17 cellular contexts compared by ENCODE assay signal in genomic region chr10:33102071-33102470, GRCh38.
DNase-seq lines count a peak whose midpoint lies in the region; ATAC-seq lines count a peak whose summit lies in the region.
"Had no signal": no experiment of that assay in that cellular context is flagged by ENCODE, and none has a peak within 500 bp of the region (broad histone marks: within the 10 kb centered on the region; RNA-seq: fewer than 3 reads in every experiment).

No MANE protein-coding gene starts in this region.

- H3K9me3 Mint-ChIP-seq in activated T-cell treated with anti-CD3 and anti-CD28 coated beads, Interleukin-2, amount 50 U/mL, for 72 hours = peaks cover 6 to 10% of the 10 kb centered on the region in 2 donors
- peaks cover 7% of the 10 kb centered on the region for H3K9me3 Mint-ChIP-seq in stimulated activated memory B cell treated with anti-CD40 and anti-IgM and Interleukin-4, amounts not matched to agents 10 μg/mL and 1 μg/mL and 100 μg/mL, for 72 hours

- H3K4me3 Mint-ChIP-seq in activated T-cell treated with anti-CD3 and anti-CD28 coated beads, Interleukin-2, amount 50 U/mL, for 72 hours = peak overlapping the region in 1 of 2 donors; percentile 85
- H3K4me3 Mint-ChIP-seq in T-helper 17 cell = no peak overlapping the region
- H3K4me3 Mint-ChIP-seq in stimulated activated memory B cell treated with anti-CD40 and anti-IgM and Interleukin-4, amounts not matched to agents 10 μg/mL and 1 μg/mL and 100 μg/mL, for 72 hours = no peak overlapping the region
- H3K4me3 Mint-ChIP-seq: CD4-positive, alpha-beta T cell had no signal

- H3K36me3 Mint-ChIP-seq in activated T-cell treated with anti-CD3 and anti-CD28 coated beads, Interleukin-2, amount 50 U/mL, for 72 hours (ENCODE audit: insufficient read depth in 2 of 2) = peaks cover 10 to 13% of the 10 kb centered on the region in 2 donors
- H3K36me3 Mint-ChIP-seq in T-helper 17 cell (ENCODE audit: low read depth) = peaks cover 5% of the 10 kb centered on the region
- peaks cover 15% of the 10 kb centered on the region for H3K36me3 Mint-ChIP-seq in stimulated activated memory B cell treated with anti-CD40 and anti-IgM and Interleukin-4, amounts not matched to agents 10 μg/mL and 1 μg/mL and 100 μg/mL, for 72 hours

- H3K27ac Mint-ChIP-seq in activated T-cell treated with anti-CD3 and anti-CD28 coated beads, Interleukin-2, amount 50 U/mL, for 72 hours = peak overlapping the region; percentile 95
- peak overlapping the region; percentile 93 for H3K27ac Mint-ChIP-seq in T-helper 17 cell
- peak overlapping the region; percentile 40 for H3K27ac Mint-ChIP-seq in stimulated activated memory B cell treated with anti-CD40 and anti-IgM and Interleukin-4, amounts not matched to agents 10 μg/mL and 1 μg/mL and 100 μg/mL, for 72 hours

- DNase-seq in activated T-cell treated with anti-CD3 and anti-CD28 coated beads, Interleukin-2, amount 50 U/mL, for 72 hours = no peak
- no peak for DNase-seq in activated T-cell treated with anti-CD3 and anti-CD28 coated beads, Interleukin-2, amount 50 U/mL, for 1 hour
- no peak for DNase-seq in T-helper 17 cell
- DNase-seq in hepatic stellate cell (ENCODE audit: low spot score) = no peak
- DNase-seq in glomerular visceral epithelial cell (ENCODE audit: extremely low spot score) = no peak
- DNase-seq: AML-193; CD4-positive, alpha-beta T cell; DND-41; GF-D8; Karpas-422; NCI-H1105 treated with DMSO at 0.1 percent for 48 hours; NCI-H187; NCI-H446; PC-9 had no signal

- H3K4me1 Mint-ChIP-seq in activated T-cell treated with anti-CD3 and anti-CD28 coated beads, Interleukin-2, amount 50 U/mL, for 72 hours (ENCODE audit: low read depth) = peaks cover 32% of the 10 kb centered on the region
- peaks cover 22% of the 10 kb centered on the region for H3K4me1 Mint-ChIP-seq in T-helper 17 cell
- H3K4me1 Mint-ChIP-seq in stimulated activated memory B cell treated with anti-CD40 and anti-IgM and Interleukin-4, amounts not matched to agents 10 μg/mL and 1 μg/mL and 100 μg/mL, for 72 hours = peaks cover 42% of the 10 kb centered on the region

- peak in 1 of 2 donors; percentile 24 for ATAC-seq in activated T-cell treated with anti-CD3 and anti-CD28 coated beads, Interleukin-2, amount 50 U/mL, for 72 hours (replicated peaks in 1 of 2)
- ATAC-seq in T-helper 17 cell = no peak
- peak; percentile 43 for ATAC-seq in esophagus mucosa
- ATAC-seq in stimulated activated memory B cell treated with anti-CD40 and anti-IgM and Interleukin-4, amounts not matched to agents 10 μg/mL and 1 μg/mL and 100 μg/mL, for 72 hours = no peak
- ATAC-seq in GM18907 (IDR thresholded peaks at IDR 0.05; ENCODE audit: unreplicated experiment) = no peak

- peaks cover 9% of the 10 kb centered on the region for H3K9me3 ChIP-seq in T-helper 17 cell (ENCODE audit: control insufficient read depth, low read length, poor library complexity, severe bottlenecking)

- H3K27me3 Mint-ChIP-seq in activated T-cell treated with anti-CD3 and anti-CD28 coated beads, Interleukin-2, amount 50 U/mL, for 72 hours (ENCODE audit: low read depth) = peaks cover under 1% of the 10 kb centered on the region
- no peaks in the 10 kb centered on the region for H3K27me3 Mint-ChIP-seq in T-helper 17 cell
- no peaks in the 10 kb centered on the region for H3K27me3 Mint-ChIP-seq in stimulated activated memory B cell treated with anti-CD40 and anti-IgM and Interleukin-4, amounts not matched to agents 10 μg/mL and 1 μg/mL and 100 μg/mL, for 72 hours
- H3K27me3 Mint-ChIP-seq: CD4-positive, alpha-beta T cell had no signal

Comparison
In these comparisons a context has a peak if more than half of its experiments do, and no peak if none do; other contexts are left out.
1. H3K27ac Mint-ChIP-seq: peak in every context shown above with its lines; median percentile 95 in activated T-cell treated with anti-CD3 and anti-CD28 coated beads, Interleukin-2, amount 50 U/mL, for 72 hours; 93 in T-helper 17 cell; 40 in stimulated activated memory B cell treated with anti-CD40 and anti-IgM and Interleukin-4, amounts not matched to agents 10 μg/mL and 1 μg/mL and 100 μg/mL, for 72 hours.